11 cellular contexts compared by ENCODE assay signal in the genomic region with DNA sequence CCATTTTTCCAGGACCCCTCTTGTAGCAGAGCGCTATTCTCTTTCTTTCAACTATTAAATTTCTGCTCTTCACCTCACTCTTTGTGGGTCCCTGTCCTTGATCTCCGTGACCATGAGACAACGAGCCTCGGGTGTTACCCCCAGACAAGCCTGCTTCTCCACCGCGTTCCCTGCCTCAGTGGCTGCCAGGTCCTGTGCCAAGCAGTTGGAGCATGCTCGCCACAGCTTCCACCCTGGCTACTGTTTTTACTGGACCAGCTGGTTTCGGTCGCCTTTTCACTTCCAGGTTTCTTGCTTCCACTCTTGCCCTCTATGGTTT. TPM values are rescaled to one million over a fixed set of nuclear protein-coding genes. Genes with fewer than 3 reads are reported as not detected.
DNase-seq lines count a peak whose midpoint lies in the region; ATAC-seq, FAIRE-seq and TF ChIP-seq lines count a peak whose summit lies in the region.
"Had no signal": no experiment of that assay in that cellular context is flagged by ENCODE, and none has a peak within 500 bp of the region (broad histone marks: within the 10 kb centered on the region; RNA-seq: fewer than 3 reads in every experiment).

No MANE protein-coding gene starts in this region.

- peaks cover 5% of the 10 kb centered on the region for H3K27me3 Mint-ChIP-seq in neural progenitor cell (ENCODE audit: insufficient read depth, low read depth)
- H3K27me3 Mint-ChIP-seq: B cell had no signal

- peaks cover 7% of the 10 kb centered on the region for H4K20me1 ChIP-seq in neural progenitor cell (ENCODE audit: low read depth)

- peaks cover 28% of the 10 kb centered on the region for H3K36me3 ChIP-seq in WERI-Rb-1
- peaks cover 8% of the 10 kb centered on the region for H3K36me3 ChIP-seq in neural progenitor cell

- no peaks in the 10 kb centered on the region for H3K9me3 ChIP-seq in WERI-Rb-1 (ENCODE audit: severe bottlenecking)
- H3K9me3 ChIP-seq in neural progenitor cell (ENCODE audit: low read depth) = no peaks in the 10 kb centered on the region

- H3K9ac ChIP-seq in neural progenitor cell = no peak overlapping the region

- no peaks in the 10 kb centered on the region for H3K9me3 Mint-ChIP-seq in neural progenitor cell

- H3K4me3 ChIP-seq in AG10803 (ENCODE audit: low read length) (peak overlapping the region; percentile 65), WERI-Rb-1 (ENCODE audit: low read depth, low read length) (peak overlapping the region; percentile 84), fibroblast of pulmonary artery (replicated peaks; ENCODE audit: low read depth, low read length) (peak overlapping the region; percentile 60), neural progenitor cell (peak overlapping the region; percentile 43)

- peak overlapping the region; percentile 13 for H2AFZ ChIP-seq in neural progenitor cell (replicated peaks)

- peak overlapping the region; percentile 71 for H3K27ac ChIP-seq in WERI-Rb-1
- H3K27ac ChIP-seq in neural progenitor cell = no peak overlapping the region

- H3K27ac Mint-ChIP-seq in neural progenitor cell = peak overlapping the region; percentile 12
- H3K27ac Mint-ChIP-seq: B cell had no signal

- peaks cover 29% of the 10 kb centered on the region for H3K4me1 ChIP-seq in neural progenitor cell

- TF ChIP-seq CTCF in AG10803 (conservative IDR thresholded peaks at IDR 0.05; ENCODE audit: low read length) (no peak), WERI-Rb-1 (IDR thresholded peaks at IDR 0.05; ENCODE audit: low read depth, low read length) (no peak), fibroblast of pulmonary artery (IDR thresholded peaks at IDR 0.05; ENCODE audit: low read length, missing control alignments) (no peak), neural progenitor cell (IDR thresholded peaks at IDR 0.05) (no peak)

- peak overlapping the region; percentile 69 for H3K4me3 Mint-ChIP-seq in neural progenitor cell
- H3K4me3 Mint-ChIP-seq: B cell had no signal

- no peak for ATAC-seq in HG02870 (IDR thresholded peaks at IDR 0.05; ENCODE audit: unreplicated experiment)

- no peak for FAIRE-seq in urothelium cell line (lab: Jason Lieb, UNC)
- FAIRE-seq: HTR-8/SVneo had no signal

- H3K27me3 ChIP-seq in WERI-Rb-1 (ENCODE audit: insufficient read depth, low read depth, severe bottlenecking) (no peaks in the 10 kb centered on the region), neural progenitor cell (no peaks in the 10 kb centered on the region)

- DNase-seq in AG10803 (ENCODE audit: low read depth) (no peak), WERI-Rb-1 (no peak), fibroblast of pulmonary artery (ENCODE audit: low read depth) (no peak), neural progenitor cell (ENCODE audit: low spot score) (no peak), urothelium cell line (ENCODE audit: low spot score) (no peak), NCI-H82 treated with DMSO at 0.1 percent for 48 hours (lab: John Stamatoyannopoulos, UW; ENCODE audit: unreplicated experiment) (no peak), NCI-H1105 (lab: John Stamatoyannopoulos, UW) (no peak)
- DNase-seq: activated naive CD4-positive, alpha-beta T cell treated with Interleukin-2 at 50 U/mL for 16 hours had no signal

- peaks cover 65% of the 10 kb centered on the region for H3K79me2 ChIP-seq in neural progenitor cell (ENCODE audit: low read depth)

- H3K36me3 Mint-ChIP-seq in neural progenitor cell = peaks cover 20% of the 10 kb centered on the region

- peaks cover 38% of the 10 kb centered on the region for H3F3A ChIP-seq in neural progenitor cell (ENCODE audit: low read depth)

- H3K4me1 Mint-ChIP-seq in neural progenitor cell = peaks cover 42% of the 10 kb centered on the region

- peak overlapping the region; percentile 73 for H3K4me2 ChIP-seq in neural progenitor cell

RNA-seq across cellular contexts. Expression of gene TP53RK, which starts 5.7 kb away (rescaled TPM):
- total RNA-seq in neural progenitor cell (ENCODE audit: low replicate concordance) = 15.9 and 16.3 TPM in 2 replicates

RNA-seq across cellular contexts. Expression of gene SLC2A10, which starts 25.9 kb away (rescaled TPM):
- total RNA-seq in neural progenitor cell (ENCODE audit: low replicate concordance) = 9.2 and 9.6 TPM in 2 replicates
- total RNA-seq: B cell had no signal

RNA-seq across cellular contexts. Expression of gene SLC13A3, which starts 32.3 kb away (rescaled TPM):
- 4.5 and 7.4 TPM in 2 replicates for total RNA-seq in neural progenitor cell (ENCODE audit: low replicate concordance)
